Comparison of ENCODE assay signal across 8 cellular contexts in the genomic region with DNA sequence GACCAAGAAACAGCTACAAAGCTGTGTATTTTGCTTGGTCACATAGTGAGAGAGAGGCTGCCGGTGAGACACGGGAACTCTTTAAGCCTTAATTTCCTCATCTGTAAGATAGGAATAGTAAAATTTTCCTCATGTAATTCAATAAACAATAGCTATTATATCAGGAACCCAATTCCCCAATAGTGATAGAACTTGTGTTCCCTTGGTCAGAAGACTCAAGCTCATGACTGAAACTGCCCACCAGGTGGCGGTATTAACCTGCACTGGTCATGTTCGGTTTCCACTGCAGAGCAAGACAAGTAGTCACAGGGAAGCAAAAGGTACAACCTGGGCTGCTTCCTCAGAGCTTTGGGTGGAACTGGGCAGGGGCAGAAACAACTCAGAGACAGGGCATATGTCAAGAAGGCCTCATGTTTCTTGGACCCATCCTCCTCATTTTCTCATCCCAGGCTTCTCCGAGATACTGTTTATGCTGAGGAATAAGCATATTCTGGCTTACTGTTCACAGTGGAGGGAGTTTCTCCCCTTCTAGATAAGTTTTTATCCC. TPM values are rescaled to one million over a fixed set of nuclear protein-coding genes. Genes with fewer than 3 reads are reported as not detected.
A peak's percentile ranks its signal among the peaks of the same experiment; 100 is the strongest.
DNase-seq lines count a peak whose midpoint lies in the region; ATAC-seq lines count a peak whose summit lies in the region.

No MANE protein-coding gene starts in this region.

- peak; percentile 52 for ATAC-seq in HG03342 (IDR thresholded peaks at IDR 0.05; ENCODE audit: unreplicated experiment)
- ATAC-seq in left lobe of liver, result peak; percentile 72
- no peak for ATAC-seq in GM21360 (IDR thresholded peaks at IDR 0.05; ENCODE audit: unreplicated experiment)

- in situ Hi-C loops in Caki2 (cut with HindIII; ENCODE audit: low pct_unique_long_range_greater_than_20kb, low sequenced_read_pairs), result no loop called here

- DNase-seq in Caki2 (ENCODE audit: low read depth) (peak; percentile 54), NCI-H524 (lab: John Stamatoyannopoulos, UW) (peak; percentile 87 to 95), cerebellar cortex (ENCODE audit: low spot score) (peak; percentile 94), left lobe of liver (ENCODE audit: low spot score) (peak; percentile 84)
- DNase-seq in activated CD4-positive, alpha-beta T cell treated with anti-CD3 and anti-CD28 coated beads for 24 hours (ENCODE audit: low read depth in 2 of 2), result peak; percentile 85 to 90
- peak; percentile 84 to 91 for DNase-seq in stimulated activated CD4-positive, alpha-beta T cell treated with anti-CD3 and anti-CD28 coated beads, Interleukin-4, amount 100 ng/mL, for 48 hours (ENCODE audit: low read depth in 2 of 2)

RNA-seq across cellular contexts. Expression of gene AJUBA, which starts 4.2 kb away (rescaled TPM):
- 109 and 119 TPM in 2 replicates for total RNA-seq in Caki2 (2014; rRNA removed; shearing (Covaris generic); ENCODE audit: low replicate concordance)
- total RNA-seq in left lobe of liver, result 8.6 TPM

RNA-seq across cellular contexts. Expression of gene C14orf93, which starts 23.4 kb away (rescaled TPM):
- total RNA-seq in Caki2 (2014; rRNA removed; shearing (Covaris generic); ENCODE audit: low replicate concordance), result 5.5 and 21.9 TPM in 2 replicates
- 4.3 TPM for total RNA-seq in left lobe of liver

RNA-seq across cellular contexts. Expression of gene HAUS4, which starts 29.7 kb away (rescaled TPM):
- total RNA-seq in Caki2 (2014; rRNA removed; shearing (Covaris generic); ENCODE audit: low replicate concordance), result 120 and 155 TPM in 2 replicates
- 9.7 TPM for total RNA-seq in left lobe of liver

RNA-seq across cellular contexts. Expression of gene PSMB5, which starts 48.1 kb away (rescaled TPM):
- total RNA-seq in Caki2 (2014; rRNA removed; shearing (Covaris generic); ENCODE audit: low replicate concordance), result 225 and 270 TPM in 2 replicates
- total RNA-seq in left lobe of liver, result 59.9 TPM

RNA-seq across cellular contexts. Expression of gene PSMB11, which starts 55.4 kb away (rescaled TPM):
- total RNA-seq in Caki2 (2014; rRNA removed; shearing (Covaris generic); ENCODE audit: low replicate concordance), result not detected in 2 replicates
- not detected for total RNA-seq in left lobe of liver

Comparison
In these comparisons a context has a peak if more than half of its experiments do, and no peak if none do; other contexts are left out.
1. RNA of gene AJUBA, which starts 4.2 kb away (total RNA-seq): 109 to 119 TPM in Caki2; 8.6 TPM in left lobe of liver (single experiment); every median in the first group is over 10 times any median in the second.
2. RNA of gene HAUS4, which starts 29.7 kb away (total RNA-seq): 120 to 155 TPM in Caki2; 9.7 TPM in left lobe of liver (single experiment); every median in the first group is over 10 times any median in the second.
3. Peak in every context shown above with its lines, with median percentiles within 50 percentile points of each other: DNase-seq.